8 cellular contexts compared by ENCODE assay signal in the genomic region with DNA sequence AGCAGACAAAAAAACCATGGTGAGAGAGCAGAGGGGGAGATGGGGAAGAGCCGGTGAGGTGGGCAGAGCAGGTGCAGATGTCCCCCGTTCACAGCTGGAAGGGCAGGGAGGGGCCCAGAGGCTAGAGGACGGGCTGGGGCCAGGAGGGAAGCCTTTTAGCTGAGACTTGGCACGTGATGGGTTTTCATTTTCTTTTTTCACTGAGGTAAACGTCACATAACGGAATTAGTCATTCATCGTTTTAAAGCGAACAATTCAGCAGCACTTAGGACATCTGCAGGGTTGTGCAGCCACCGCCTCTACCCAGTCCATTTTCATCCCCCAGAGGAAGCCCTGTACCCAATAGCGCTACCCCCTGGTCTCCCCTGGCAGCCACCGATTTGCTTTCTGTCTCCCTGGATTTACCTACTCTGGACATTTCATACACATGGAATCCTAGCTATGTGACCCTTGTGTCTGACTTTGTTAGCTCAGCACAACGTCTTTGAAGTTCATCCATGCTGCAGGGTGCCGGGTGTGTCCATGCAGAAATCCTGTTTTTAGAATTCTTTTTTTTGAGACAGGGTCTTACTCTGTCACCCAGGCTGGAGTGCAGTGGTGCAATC. TPM values are rescaled to one million over a fixed set of nuclear protein-coding genes. Genes with fewer than 3 reads are reported as not detected.
DNase-seq lines count a peak whose midpoint lies in the region; ATAC-seq and TF ChIP-seq lines count a peak whose summit lies in the region.

No MANE protein-coding gene starts in this region.

- DNase-seq in CD8-positive, alpha-beta T cell, result peak in 1 of 7 experiments; percentile 4
- peak; percentile 49 for DNase-seq in HuH-7 (ENCODE audit: low spot score)
- peak; percentile 16 for DNase-seq in cerebellar cortex (ENCODE audit: low spot score)
- no peak for DNase-seq in NCI-H2029 treated with DMSO at 0.1 percent for 48 hours (lab: John Stamatoyannopoulos, UW)
- no peak for DNase-seq in CD4-positive, alpha-beta T cell

- H3K9me3 Mint-ChIP-seq in CD8-positive, alpha-beta T cell, result no peaks in the 10 kb centered on the region
- no peaks in the 10 kb centered on the region for H3K9me3 Mint-ChIP-seq in CD4-positive, alpha-beta T cell

- H3K4me1 Mint-ChIP-seq in CD8-positive, alpha-beta T cell (ENCODE audit: low read depth), result no peaks in the 10 kb centered on the region
- no peaks in the 10 kb centered on the region for H3K4me1 Mint-ChIP-seq in CD4-positive, alpha-beta T cell (ENCODE audit: low read depth)

- no peak overlapping the region for H3K27ac Mint-ChIP-seq in CD8-positive, alpha-beta T cell
- no peak overlapping the region for H3K27ac Mint-ChIP-seq in CD4-positive, alpha-beta T cell

- no peak overlapping the region for H3K4me3 Mint-ChIP-seq in CD8-positive, alpha-beta T cell
- no peak overlapping the region for H3K4me3 Mint-ChIP-seq in CD4-positive, alpha-beta T cell

- no peak for TF ChIP-seq EP300 in gastroesophageal sphincter (IDR thresholded peaks at IDR 0.05)

- H3K4me1 ChIP-seq in CD8-positive, alpha-beta T cell (ENCODE audit: insufficient read depth, low read length), result no peaks in the 10 kb centered on the region
- H3K4me1 ChIP-seq in gastroesophageal sphincter, result no peaks in the 10 kb centered on the region

- WGBS in gastroesophageal sphincter (ENCODE audit: low coverage in 1 of 2), 2 donors, result 22 to 23% methylated on average over 11 to 13 of the region's 13 CpGs

- peaks cover 42% of the 10 kb centered on the region for H3K27me3 Mint-ChIP-seq in CD8-positive, alpha-beta T cell (ENCODE audit: low read depth)
- H3K27me3 Mint-ChIP-seq in CD4-positive, alpha-beta T cell, result peaks cover 57% of the 10 kb centered on the region

- no peak for TF ChIP-seq CTCF in CD8-positive, alpha-beta T cell (IDR thresholded peaks at IDR 0.05)
- no peak for TF ChIP-seq CTCF in CD4-positive, alpha-beta T cell (IDR thresholded peaks at IDR 0.05)
- TF ChIP-seq CTCF in gastroesophageal sphincter (IDR thresholded peaks at IDR 0.05), result no peak

- intact Hi-C loops in CD8-positive, alpha-beta T cell (cut with DNase I, micrococcal nuclease), result loop anchor here in 1 of 2 experiments (5.0 kb wide), 1 partner anchor 208 kb away; no protein-coding TSS in a partner anchor
- intact Hi-C loops in CD4-positive, alpha-beta T cell (cut with DNase I, micrococcal nuclease), result no loop called here

- no peak for TF ChIP-seq POLR2A in gastroesophageal sphincter (IDR thresholded peaks at IDR 0.05)

- no peaks in the 10 kb centered on the region for H3K36me3 Mint-ChIP-seq in CD8-positive, alpha-beta T cell
- no peaks in the 10 kb centered on the region for H3K36me3 Mint-ChIP-seq in CD4-positive, alpha-beta T cell (ENCODE audit: low read depth)

- no peak overlapping the region for H3K4me3 ChIP-seq in CD8-positive, alpha-beta T cell (ENCODE audit: low read depth, low read length)
- no peak overlapping the region for H3K4me3 ChIP-seq in gastroesophageal sphincter

- no peak overlapping the region for H3K27ac ChIP-seq in CD8-positive, alpha-beta T cell (ENCODE audit: low read depth, low read length)
- H3K27ac ChIP-seq in CD4-positive, alpha-beta T cell (ENCODE audit: low read depth, low read length), result no peak overlapping the region
- no peak overlapping the region for H3K27ac ChIP-seq in gastroesophageal sphincter

- CTCF ChIA-PET in CD8-positive, alpha-beta T cell (lab: Charles Lee), result interaction anchor here (0.8 to 4.9 kb wide), 11 partner anchors 8 to 122 kb away, joined by 3 to 42 read pairs (median 4); partner anchors contain the start of genes JOSD2 and NAPSA
- CTCF ChIA-PET in CD4-positive, alpha-beta T cell (lab: Charles Lee), result interaction anchor here (1.0 to 1.5 kb wide), 2 partner anchors 92 to 103 kb away, joined by 3 to 5 read pairs; no protein-coding TSS in a partner anchor

- H3K9me3 ChIP-seq in CD8-positive, alpha-beta T cell (ENCODE audit: low read length), result no peaks in the 10 kb centered on the region
- H3K9me3 ChIP-seq in CD4-positive, alpha-beta T cell (ENCODE audit: control insufficient read depth, low read length), result no peaks in the 10 kb centered on the region
- H3K9me3 ChIP-seq in gastroesophageal sphincter, result no peaks in the 10 kb centered on the region

- ATAC-seq in CD8-positive, alpha-beta T cell, result peak; percentile 25
- ATAC-seq in GM19395 (IDR thresholded peaks at IDR 0.05; ENCODE audit: unreplicated experiment) (peak; percentile 79), gastroesophageal sphincter (no peak), HG02884 (IDR thresholded peaks at IDR 0.05; ENCODE audit: unreplicated experiment) (no peak)
- ATAC-seq in CD4-positive, alpha-beta T cell (ENCODE audit: poor library complexity), result no peak

- POLR2A ChIA-PET in CD8-positive, alpha-beta T cell (lab: Charles Lee), result no interaction called here
- POLR2A ChIA-PET in CD4-positive, alpha-beta T cell (lab: Charles Lee), result interaction anchor here (0.7 to 2.0 kb wide), 2 partner anchors 84 to 103 kb away, joined by 6 to 7 read pairs; partner anchors contain the start of gene NR1H2

- no peaks in the 10 kb centered on the region for H3K27me3 ChIP-seq in CD8-positive, alpha-beta T cell (ENCODE audit: insufficient read depth, low read length)
- peaks cover 19% of the 10 kb centered on the region for H3K27me3 ChIP-seq in CD4-positive, alpha-beta T cell (ENCODE audit: control insufficient read depth, insufficient read depth, low read length)
- H3K27me3 ChIP-seq in gastroesophageal sphincter, result peaks cover 86% of the 10 kb centered on the region

- H3K36me3 ChIP-seq in CD8-positive, alpha-beta T cell (ENCODE audit: insufficient read depth, low read length), result no peaks in the 10 kb centered on the region
- no peaks in the 10 kb centered on the region for H3K36me3 ChIP-seq in gastroesophageal sphincter

RNA-seq across cellular contexts. Expression of gene EMC10, which starts 16.0 kb away (rescaled TPM):
- total RNA-seq in CD8-positive, alpha-beta T cell, result 100 to 1,000 TPM in 1 of 2 experiments, 10 to 100 TPM in 1; 96.7 to 104 TPM
- 10 to 100 TPM; 80.0 to 80.3 TPM for total RNA-seq in CD4-positive, alpha-beta T cell
- total RNA-seq in gastroesophageal sphincter, result 10 to 100 TPM; 55.5 to 75.9 (median 71.5) TPM

RNA-seq across cellular contexts. Expression of gene GARIN5A, which starts 16.4 kb away (rescaled TPM):
- under 1 TPM in 1 of 2 experiments, not detected in 1; 0.33 TPM for total RNA-seq in CD8-positive, alpha-beta T cell
- under 1 TPM in 1 of 2 experiments, not detected in 1; 0.50 TPM for total RNA-seq in CD4-positive, alpha-beta T cell
- 1 to 10 TPM in 1 of 4 donors, under 1 TPM in 1, not detected in 2; 0.78 to 1.7 TPM for total RNA-seq in gastroesophageal sphincter

RNA-seq across cellular contexts. Expression of gene MYBPC2, which starts 27.6 kb away (rescaled TPM):
- under 1 TPM; 0.08 to 0.39 TPM for total RNA-seq in CD8-positive, alpha-beta T cell
- total RNA-seq in CD4-positive, alpha-beta T cell, result under 1 TPM in 1 of 2 experiments, not detected in 1; 0.08 TPM
- not detected for total RNA-seq in gastroesophageal sphincter

RNA-seq across cellular contexts. Expression of gene SPIB, which starts 41.5 kb away (rescaled TPM):
- total RNA-seq in CD8-positive, alpha-beta T cell, result 1 to 10 TPM in 1 of 2 experiments, under 1 TPM in 1; 0.81 to 1.2 TPM
- total RNA-seq in CD4-positive, alpha-beta T cell, result under 1 TPM; 0.42 to 0.52 TPM
- not detected for total RNA-seq in gastroesophageal sphincter

RNA-seq across cellular contexts. Expression of gene JOSD2, which starts 50.7 kb away (rescaled TPM):
- total RNA-seq in CD8-positive, alpha-beta T cell, result 1 to 10 TPM; 8.8 to 9.9 TPM
- total RNA-seq in CD4-positive, alpha-beta T cell, result 10 to 100 TPM; 11.7 to 11.9 TPM
- total RNA-seq in gastroesophageal sphincter, result 10 to 100 TPM; 16.1 to 39.8 (median 26.1) TPM

Comparison
In these comparisons a context has a peak if more than half of its experiments do, and no peak if none do; other contexts are left out.
1. ATAC-seq: peak in CD8-positive, alpha-beta T cell (single experiment) and GM19395 (single experiment); none in CD4-positive, alpha-beta T cell (single experiment), gastroesophageal sphincter (single experiment) and HG02884 (single experiment).
2. DNase-seq: peak in HuH-7 (single experiment) and cerebellar cortex (single experiment); none in NCI-H2029 treated with DMSO at 0.1 percent for 48 hours (single experiment) and CD4-positive, alpha-beta T cell (0 of 10).